Comparison of ENCODE assay signal across 8 cellular contexts in genomic region chr15:31473384-31474058, GRCh38.
DNase-seq lines count a peak whose midpoint lies in the region; ATAC-seq and TF ChIP-seq lines count a peak whose summit lies in the region.

No MANE protein-coding gene starts in this region.

- no peak overlapping the region for H3K27ac ChIP-seq in SK-N-SH (ENCODE audit: low read depth in 2 of 2, low read length in 1 of 2)

- H3K4me2 ChIP-seq in SK-N-SH, result no peak overlapping the region

- H3K4me1 Mint-ChIP-seq in dendritic cell treated with granulocyte-macrophage colony-stimulating factor and Interleukin-4, amounts not matched to agents 40 ng/mL and 50 ng/mL, for 4 days (ENCODE audit: low read depth), result peaks cover 15% of the 10 kb centered on the region
- H3K4me1 Mint-ChIP-seq in stimulated activated effector memory CD8-positive, alpha-beta T cell treated with anti-CD3 and anti-CD28 coated beads, Interleukin-12 subunit alpha, Interleukin-12 subunit beta, amount 100 ng/mL, for 72 hours, result peaks cover 59% of the 10 kb centered on the region

- no peak for TF ChIP-seq CTCF in SK-N-SH (IDR thresholded peaks at IDR 0.05)

- DNase-seq in SK-N-SH, result no peak
- no peak for DNase-seq in stimulated activated effector memory CD8-positive, alpha-beta T cell treated with anti-CD3 and anti-CD28 coated beads, Interleukin-12 subunit alpha, Interleukin-12 subunit beta, amount 100 ng/mL, for 72 hours (ENCODE audit: low spot score in 2 of 2)
- no peak for DNase-seq in NCI-H1092 treated with DMSO at 0.1 percent for 48 hours (lab: John Stamatoyannopoulos, UW)
- no peak for DNase-seq in NCI-H345 treated with DMSO at 0.1 percent for 48 hours (lab: John Stamatoyannopoulos, UW; ENCODE audit: unreplicated experiment)
- DNase-seq in activated gamma-delta T cell (lab: John Stamatoyannopoulos, UW), result no peak

- no peak overlapping the region for H3K4me3 ChIP-seq in SK-N-SH (ENCODE audit: low read depth in 2 of 2, low read length in 1 of 2)

- H2AFZ ChIP-seq in SK-N-SH (ENCODE audit: low read depth), result 0 out of 2 replicates have a peak overlapping the region, but pooled peaks have one; percentile 41

- CTCF ChIA-PET in SK-N-SH (lab: Yijun Ruan, JAX), result interaction anchor here (1.0 to 9.5 kb wide), 2 partner anchors 9 to 15 kb away, joined by 3 to 88 read pairs; no protein-coding TSS in a partner anchor

- POLR2A ChIA-PET in SK-N-SH (lab: Yijun Ruan, JAX), result no interaction called here

- H3K27ac Mint-ChIP-seq in dendritic cell treated with granulocyte-macrophage colony-stimulating factor and Interleukin-4, amounts not matched to agents 40 ng/mL and 50 ng/mL, for 4 days, result peak overlapping the region; percentile 47
- peak overlapping the region; percentile 83 for H3K27ac Mint-ChIP-seq in stimulated activated effector memory CD8-positive, alpha-beta T cell treated with anti-CD3 and anti-CD28 coated beads, Interleukin-12 subunit alpha, Interleukin-12 subunit beta, amount 100 ng/mL, for 72 hours

- peak overlapping the region; percentile 58 for H3K4me3 Mint-ChIP-seq in dendritic cell treated with granulocyte-macrophage colony-stimulating factor and Interleukin-4, amounts not matched to agents 40 ng/mL and 50 ng/mL, for 4 days
- H3K4me3 Mint-ChIP-seq in stimulated activated effector memory CD8-positive, alpha-beta T cell treated with anti-CD3 and anti-CD28 coated beads, Interleukin-12 subunit alpha, Interleukin-12 subunit beta, amount 100 ng/mL, for 72 hours, result peak overlapping the region; percentile 71

- H3K9me2 ChIP-seq in SK-N-SH, result no peaks in the 10 kb centered on the region

- H3K9ac ChIP-seq in SK-N-SH, result no peak overlapping the region

- no peaks in the 10 kb centered on the region for H3K9me3 ChIP-seq in SK-N-SH

- H3K4me1 ChIP-seq in SK-N-SH (ENCODE audit: control insufficient read depth in 1 of 2, insufficient read depth in 2 of 2, low read depth in 1 of 2, low read length in 1 of 2), result peaks cover 0 to 11% of the 10 kb centered on the region in 2 experiments; a peak in 1 of 4 replicates

- H3K27me3 ChIP-seq in SK-N-SH (ENCODE audit: insufficient read depth), result no peaks in the 10 kb centered on the region

- no peaks in the 10 kb centered on the region for H4K20me1 ChIP-seq in SK-N-SH (ENCODE audit: insufficient read depth)

- no peak for TF ChIP-seq EP300 in SK-N-SH (IDR thresholded peaks at IDR 0.05; ENCODE audit: borderline replicate concordance in 1 of 2, low read depth in 1 of 2, low read length in 1 of 2)

- no peaks in the 10 kb centered on the region for H3K36me3 Mint-ChIP-seq in dendritic cell treated with granulocyte-macrophage colony-stimulating factor and Interleukin-4, amounts not matched to agents 40 ng/mL and 50 ng/mL, for 4 days (ENCODE audit: low read depth)
- H3K36me3 Mint-ChIP-seq in stimulated activated effector memory CD8-positive, alpha-beta T cell treated with anti-CD3 and anti-CD28 coated beads, Interleukin-12 subunit alpha, Interleukin-12 subunit beta, amount 100 ng/mL, for 72 hours, result peaks cover 13% of the 10 kb centered on the region

- no peaks in the 10 kb centered on the region for H3K36me3 ChIP-seq in SK-N-SH (replicated peaks in 1 of 2; ENCODE audit: control insufficient read depth in 1 of 2, insufficient read depth in 2 of 2, low read length in 1 of 2)

- 46% methylated on average over 6 of the region's 6 CpGs for WGBS in SK-N-SH (ENCODE audit: low lambda C conversion rate)

- no peak for ATAC-seq in SK-N-SH treated with all-trans-retinoic acid at 6 μM for 48 hours
- peak; percentile 18 for ATAC-seq in HG03432 (IDR thresholded peaks at IDR 0.05; ENCODE audit: unreplicated experiment)
- no peak for ATAC-seq in stimulated activated effector memory CD8-positive, alpha-beta T cell treated with anti-CD3 and anti-CD28 coated beads, Interleukin-12 subunit alpha, Interleukin-12 subunit beta, amount 100 ng/mL, for 72 hours

- no peaks in the 10 kb centered on the region for H3K9me3 Mint-ChIP-seq in dendritic cell treated with granulocyte-macrophage colony-stimulating factor and Interleukin-4, amounts not matched to agents 40 ng/mL and 50 ng/mL, for 4 days
- H3K9me3 Mint-ChIP-seq in stimulated activated effector memory CD8-positive, alpha-beta T cell treated with anti-CD3 and anti-CD28 coated beads, Interleukin-12 subunit alpha, Interleukin-12 subunit beta, amount 100 ng/mL, for 72 hours, result peaks cover 2% of the 10 kb centered on the region

- intact Hi-C loops in dendritic cell treated with granulocyte-macrophage colony-stimulating factor and Interleukin-4, amounts not matched to agents 40 ng/mL and 50 ng/mL, for 4 days (cut with micrococcal nuclease), result no loop called here

- no peaks in the 10 kb centered on the region for H3K79me2 ChIP-seq in SK-N-SH (ENCODE audit: insufficient read depth)

- H3F3A ChIP-seq in SK-N-SH (replicated peaks; ENCODE audit: insufficient read depth), result no peaks in the 10 kb centered on the region

- TF ChIP-seq RAD21 in SK-N-SH (IDR thresholded peaks at IDR 0.05; ENCODE audit: low read length), result no peak

- H3K27me3 Mint-ChIP-seq in dendritic cell treated with granulocyte-macrophage colony-stimulating factor and Interleukin-4, amounts not matched to agents 40 ng/mL and 50 ng/mL, for 4 days, result peaks cover 15% of the 10 kb centered on the region

TF ChIP-seq in SK-N-SH, 30 proteins besides CTCF, POLR2A, EP300 and RAD21 (continues in another document):
- TF ChIP-seq GABPA (IDR thresholded peaks at IDR 0.05; ENCODE audit: low read depth), result no peak
- TF ChIP-seq MEF2A (IDR thresholded peaks at IDR 0.05; ENCODE audit: borderline replicate concordance, low read depth), result no peak
- TF ChIP-seq, protein P1, sequence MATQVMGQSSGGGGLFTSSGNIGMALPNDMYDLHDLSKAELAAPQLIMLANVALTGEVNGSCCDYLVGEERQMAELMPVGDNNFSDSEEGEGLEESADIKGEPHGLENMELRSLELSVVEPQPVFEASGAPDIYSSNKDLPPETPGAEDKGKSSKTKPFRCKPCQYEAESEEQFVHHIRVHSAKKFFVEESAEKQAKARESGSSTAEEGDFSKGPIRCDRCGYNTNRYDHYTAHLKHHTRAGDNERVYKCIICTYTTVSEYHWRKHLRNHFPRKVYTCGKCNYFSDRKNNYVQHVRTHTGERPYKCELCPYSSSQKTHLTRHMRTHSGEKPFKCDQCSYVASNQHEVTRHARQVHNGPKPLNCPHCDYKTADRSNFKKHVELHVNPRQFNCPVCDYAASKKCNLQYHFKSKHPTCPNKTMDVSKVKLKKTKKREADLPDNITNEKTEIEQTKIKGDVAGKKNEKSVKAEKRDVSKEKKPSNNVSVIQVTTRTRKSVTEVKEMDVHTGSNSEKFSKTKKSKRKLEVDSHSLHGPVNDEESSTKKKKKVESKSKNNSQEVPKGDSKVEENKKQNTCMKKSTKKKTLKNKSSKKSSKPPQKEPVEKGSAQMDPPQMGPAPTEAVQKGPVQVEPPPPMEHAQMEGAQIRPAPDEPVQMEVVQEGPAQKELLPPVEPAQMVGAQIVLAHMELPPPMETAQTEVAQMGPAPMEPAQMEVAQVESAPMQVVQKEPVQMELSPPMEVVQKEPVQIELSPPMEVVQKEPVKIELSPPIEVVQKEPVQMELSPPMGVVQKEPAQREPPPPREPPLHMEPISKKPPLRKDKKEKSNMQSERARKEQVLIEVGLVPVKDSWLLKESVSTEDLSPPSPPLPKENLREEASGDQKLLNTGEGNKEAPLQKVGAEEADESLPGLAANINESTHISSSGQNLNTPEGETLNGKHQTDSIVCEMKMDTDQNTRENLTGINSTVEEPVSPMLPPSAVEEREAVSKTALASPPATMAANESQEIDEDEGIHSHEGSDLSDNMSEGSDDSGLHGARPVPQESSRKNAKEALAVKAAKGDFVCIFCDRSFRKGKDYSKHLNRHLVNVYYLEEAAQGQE (IDR thresholded peaks at IDR 0.05; ENCODE audit: low read depth, low read length), result no peak

TF ChIP-seq in SK-N-SH treated with all-trans-retinoic acid at 6 μM for 48 hours, 23 proteins besides CTCF, POLR2A, EP300 and RAD21 (continues in another document):
- TF ChIP-seq ZC3H10 (CRISPR knock-in tag; IDR thresholded peaks at IDR 0.05) (no peak), ZNF8 (CRISPR knock-in tag; IDR thresholded peaks at IDR 0.05) (no peak), SNAI2 (CRISPR knock-in tag; IDR thresholded peaks at IDR 0.05) (no peak), ISL1 (CRISPR knock-in tag; IDR thresholded peaks at IDR 0.05) (no peak), GLIS3 (CRISPR knock-in tag; IDR thresholded peaks at IDR 0.05) (no peak), ARNTL (CRISPR knock-in tag; IDR thresholded peaks at IDR 0.05; ENCODE audit: borderline replicate concordance, low read depth) (no peak)
- TF ChIP-seq, protein P2, sequence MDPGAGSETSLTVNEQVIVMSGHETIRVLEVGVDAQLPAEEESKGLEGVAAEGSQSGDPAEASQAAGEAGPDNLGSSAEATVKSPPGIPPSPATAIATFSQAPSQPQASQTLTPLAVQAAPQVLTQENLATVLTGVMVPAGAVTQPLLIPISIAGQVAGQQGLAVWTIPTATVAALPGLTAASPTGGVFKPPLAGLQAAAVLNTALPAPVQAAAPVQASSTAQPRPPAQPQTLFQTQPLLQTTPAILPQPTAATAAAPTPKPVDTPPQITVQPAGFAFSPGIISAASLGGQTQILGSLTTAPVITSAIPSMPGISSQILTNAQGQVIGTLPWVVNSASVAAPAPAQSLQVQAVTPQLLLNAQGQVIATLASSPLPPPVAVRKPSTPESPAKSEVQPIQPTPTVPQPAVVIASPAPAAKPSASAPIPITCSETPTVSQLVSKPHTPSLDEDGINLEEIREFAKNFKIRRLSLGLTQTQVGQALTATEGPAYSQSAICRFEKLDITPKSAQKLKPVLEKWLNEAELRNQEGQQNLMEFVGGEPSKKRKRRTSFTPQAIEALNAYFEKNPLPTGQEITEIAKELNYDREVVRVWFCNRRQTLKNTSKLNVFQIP (CRISPR knock-in tag; IDR thresholded peaks at IDR 0.05; ENCODE audit: borderline replicate concordance, low read depth), result no peak
